Comparison of ENCODE assay signal across 30 cellular contexts in the genomic region with DNA sequence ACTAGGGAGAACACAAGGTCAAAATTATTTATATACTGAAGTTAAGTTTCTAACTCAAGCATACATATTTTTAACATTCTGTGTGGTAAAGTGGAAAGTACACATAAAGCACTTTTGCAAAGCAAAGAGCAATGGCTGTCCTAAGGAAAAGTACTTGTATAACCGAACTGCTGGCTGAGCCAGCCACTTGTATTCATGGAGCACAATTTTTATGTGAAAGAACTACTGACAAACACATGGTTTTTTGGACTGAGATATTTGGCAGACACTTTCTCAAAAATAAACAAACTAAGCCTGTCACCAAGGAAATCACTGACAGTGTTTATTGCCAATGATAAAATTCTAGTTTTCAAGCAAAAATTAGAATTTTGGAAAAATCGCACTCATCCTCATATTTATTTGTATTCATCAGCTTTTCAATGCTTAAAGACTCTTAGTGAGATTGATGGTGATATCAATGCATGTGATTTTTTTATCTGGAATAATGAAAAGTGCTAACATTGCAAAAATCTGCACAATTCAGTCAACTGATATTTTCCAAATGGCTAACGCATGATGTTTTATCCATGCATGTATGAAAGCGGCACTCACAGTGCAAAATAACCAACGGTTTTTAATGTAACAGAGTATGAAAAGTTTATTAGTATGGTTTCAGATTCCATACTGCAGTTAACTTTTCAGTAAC.
"Had no signal": no experiment of that assay in that cellular context is flagged by ENCODE, and none has a peak within 500 bp of the region (broad histone marks: within the 10 kb centered on the region; RNA-seq: fewer than 3 reads in every experiment).

No MANE protein-coding gene starts in this region.

- ATAC-seq: esophagus mucosa; foreskin keratinocyte; gastroesophageal sphincter; heart left ventricle; mucosa of descending colon; natural killer cell treated with Interleukin-12 subunit alpha and Interleukin-12 subunit beta and Interleukin-15 and Interleukin-18, amount 100 ng/mL, for 72 hours; sciatic nerve; stimulated activated naive CD8-positive, alpha-beta T cell treated with anti-CD3 and anti-CD28 coated beads, Interleukin-15, amount 100 ng/mL, for 72 hours had no signal

- H3K4me3 ChIP-seq: dorsolateral prefrontal cortex, gastroesophageal sphincter, heart left ventricle, hepatocyte, left ventricle myocardium inferior, lung, mucosa of descending colon, smooth muscle cell, suprapubic skin, vagina had no signal

- H3K9me3 ChIP-seq: gastroesophageal sphincter, mucosa of descending colon, neutrophil, suprapubic skin, vagina had no signal

- H3K27ac Mint-ChIP-seq: memory B cell; mesothelial cell of epicardium; naive B cell; natural killer cell treated with Interleukin-12 subunit alpha and Interleukin-12 subunit beta and Interleukin-15 and Interleukin-18, amount 100 ng/mL, for 72 hours; progenitor cell of endocrine pancreas; stimulated activated naive CD8-positive, alpha-beta T cell treated with anti-CD3 and anti-CD28 coated beads, Interleukin-15, amount 100 ng/mL, for 72 hours had no signal

- H2AFZ ChIP-seq: hepatocyte, parathyroid adenoma had no signal

- H3K4me1 ChIP-seq: foreskin keratinocyte, gastroesophageal sphincter, left ventricle myocardium inferior, parathyroid adenoma, suprapubic skin, vagina had no signal

- H3K4me3 Mint-ChIP-seq: memory B cell; mesothelial cell of epicardium; naive B cell; natural killer cell treated with Interleukin-12 subunit alpha and Interleukin-12 subunit beta and Interleukin-15 and Interleukin-18, amount 100 ng/mL, for 72 hours; neural crest cell; stimulated activated naive CD8-positive, alpha-beta T cell treated with anti-CD3 and anti-CD28 coated beads, Interleukin-15, amount 100 ng/mL, for 72 hours had no signal

- H3K9ac ChIP-seq: parathyroid adenoma had no signal

- H3K9me3 Mint-ChIP-seq: memory B cell had no signal

- H3K79me2 ChIP-seq: hepatocyte, parathyroid adenoma had no signal

- H3K36me3 Mint-ChIP-seq: memory B cell; mesothelial cell of epicardium; naive B cell; natural killer cell treated with Interleukin-12 subunit alpha and Interleukin-12 subunit beta and Interleukin-15 and Interleukin-18, amount 100 ng/mL, for 72 hours had no signal

- H3K4me1 Mint-ChIP-seq: memory B cell; mesothelial cell of epicardium; naive B cell; neural crest cell; stimulated activated naive CD8-positive, alpha-beta T cell treated with anti-CD3 and anti-CD28 coated beads, Interleukin-15, amount 100 ng/mL, for 72 hours had no signal

- H3K36me3 ChIP-seq: gastroesophageal sphincter, heart left ventricle, left ventricle myocardium inferior, neutrophil, suprapubic skin, vagina had no signal

- H3K27ac ChIP-seq: dorsolateral prefrontal cortex, foreskin keratinocyte, gastroesophageal sphincter, heart left ventricle, hepatocyte, left ventricle myocardium inferior, neutrophil, parathyroid adenoma, suprapubic skin, vagina had no signal

- H3K4me2 ChIP-seq: hepatocyte, smooth muscle cell had no signal

- H3K27me3 Mint-ChIP-seq: progenitor cell of endocrine pancreas had no signal

- H3K27me3 ChIP-seq: foreskin keratinocyte, gastroesophageal sphincter, heart left ventricle, hepatocyte, neutrophil, suprapubic skin, vagina had no signal

- DNase-seq: dorsolateral prefrontal cortex; effector CD4-positive, alpha-beta T cell; foreskin keratinocyte; heart left ventricle; kidney; left ventricle myocardium inferior; mucosa of descending colon; naive B cell; stimulated activated CD4-positive, alpha-beta T cell treated with anti-CD3 and anti-CD28 coated beads, Interleukin-12 subunit alpha, Interleukin-12 subunit beta, amount 100 ng/mL, for 4 hours; stimulated activated CD4-positive, alpha-beta T cell treated with anti-CD3 and anti-CD28 coated beads, Interleukin-1b, Interleukin-23, amount 100 ng/mL, for 48 hours; stimulated activated CD4-positive, alpha-beta T cell treated with anti-CD3 and anti-CD28 coated beads, Interleukin-4, amount 100 ng/mL, for 1 hour; stimulated activated CD8-positive, alpha-beta memory T cell treated with anti-CD3 and anti-CD28 coated beads, Interleukin-4, amount 100 ng/mL, for 48 hours; stimulated activated naive CD4-positive, alpha-beta T cell; stimulated activated naive CD8-positive, alpha-beta T cell treated with anti-CD3 and anti-CD28 coated beads, Interleukin-15, amount 100 ng/mL, for 72 hours; trophoblast cell had no signal
